13 cellular contexts compared by ENCODE assay signal in genomic region chr11:75574698-75575265, GRCh38.
A peak's percentile ranks its signal among the peaks of the same experiment; 100 is the strongest.
DNase-seq lines count a peak whose midpoint lies in the region; ATAC-seq and TF ChIP-seq lines count a peak whose summit lies in the region.
"Had no signal": no experiment of that assay in that cellular context is flagged by ENCODE, and none has a peak within 500 bp of the region (broad histone marks: within the 10 kb centered on the region; RNA-seq: fewer than 3 reads in every experiment).

No MANE protein-coding gene starts in this region.

- peak; percentile 39 for TF ChIP-seq CTCF in fibroblast of pulmonary artery (IDR thresholded peaks at IDR 0.05; ENCODE audit: low read length, missing control alignments)

- H3K36me3 Mint-ChIP-seq in stimulated activated naive B cell treated with anti-CD40 and anti-IgM and Interleukin-4, amounts not matched to agents 10 μg/mL and 1 μg/mL and 100 μg/mL, for 72 hours = peaks cover 36 to 47% of the 10 kb centered on the region in 2 donors

- H3K4me1 Mint-ChIP-seq in stimulated activated naive B cell treated with anti-CD40 and anti-IgM and Interleukin-4, amounts not matched to agents 10 μg/mL and 1 μg/mL and 100 μg/mL, for 72 hours = peaks cover 13 to 21% of the 10 kb centered on the region in 2 donors

- DNase-seq in GM03348 (ENCODE audit: low spot score) = peak; percentile 44
- no peak for DNase-seq in fibroblast of pulmonary artery (ENCODE audit: low read depth)
- no peak for DNase-seq in stimulated activated naive B cell treated with anti-CD40 and anti-IgM and Interleukin-4, amounts not matched to agents 10 μg/mL and 1 μg/mL and 100 μg/mL, for 72 hours
- no peak for DNase-seq in stimulated activated CD4-positive, alpha-beta T cell treated with anti-CD3 and anti-CD28 coated beads, Interleukin-4, amount 100 ng/mL, for 4 hours
- no peak for DNase-seq in NCI-H187 (lab: John Stamatoyannopoulos, UW)
- DNase-seq: activated CD4-positive, alpha-beta T cell treated with anti-CD3 and anti-CD28 coated beads, Interleukin-2, amount 50 U/mL, for 48 hours; activated gamma-delta T cell; MV-4-11; retina had no signal

- H3K27ac Mint-ChIP-seq in stimulated activated naive B cell treated with anti-CD40 and anti-IgM and Interleukin-4, amounts not matched to agents 10 μg/mL and 1 μg/mL and 100 μg/mL, for 72 hours = peak overlapping the region; percentile 14

- peak; percentile 45 for ATAC-seq in SK-N-SH treated with all-trans-retinoic acid at 6 μM for 48 hours
- no peak for ATAC-seq in stimulated activated naive B cell treated with anti-CD40 and anti-IgM and Interleukin-4, amounts not matched to agents 10 μg/mL and 1 μg/mL and 100 μg/mL, for 72 hours (replicated peaks)
- no peak for ATAC-seq in GM19455 (IDR thresholded peaks at IDR 0.05; ENCODE audit: unreplicated experiment)

- peaks cover 6 to 10% of the 10 kb centered on the region in 2 donors for H3K9me3 Mint-ChIP-seq in stimulated activated naive B cell treated with anti-CD40 and anti-IgM and Interleukin-4, amounts not matched to agents 10 μg/mL and 1 μg/mL and 100 μg/mL, for 72 hours
- H3K9me3 Mint-ChIP-seq: brain; T-helper 1 cell treated with Interleukin-12 subunit alpha and Interleukin-12 subunit beta and Interleukin-4 antibody, amounts not matched to agents 30 μg/mL and 1 μg/mL, for 36 hours had no signal

- no peak overlapping the region for H3K4me3 ChIP-seq in fibroblast of pulmonary artery (replicated peaks; ENCODE audit: low read depth, low read length)

- no peak overlapping the region for H3K4me3 Mint-ChIP-seq in stimulated activated naive B cell treated with anti-CD40 and anti-IgM and Interleukin-4, amounts not matched to agents 10 μg/mL and 1 μg/mL and 100 μg/mL, for 72 hours
- H3K4me3 Mint-ChIP-seq: T-helper 1 cell treated with Interleukin-12 subunit alpha and Interleukin-12 subunit beta and Interleukin-4 antibody, amounts not matched to agents 30 μg/mL and 1 μg/mL, for 36 hours had no signal

- no peaks in the 10 kb centered on the region for H3K27me3 Mint-ChIP-seq in stimulated activated naive B cell treated with anti-CD40 and anti-IgM and Interleukin-4, amounts not matched to agents 10 μg/mL and 1 μg/mL and 100 μg/mL, for 72 hours

TF ChIP-seq in SK-N-SH treated with all-trans-retinoic acid at 6 μM for 48 hours, 23 proteins besides CTCF, POLR2A, EP300 and RAD21:
- no peak for TF ChIP-seq ZNF8 (CRISPR knock-in tag; IDR thresholded peaks at IDR 0.05)
- no peak for TF ChIP-seq TOX (CRISPR knock-in tag; IDR thresholded peaks at IDR 0.05; ENCODE audit: borderline replicate concordance)
- TF ChIP-seq ZFP30 (CRISPR knock-in tag; IDR thresholded peaks at IDR 0.05) = no peak
- no peak for TF ChIP-seq BACH2 (CRISPR knock-in tag; IDR thresholded peaks at IDR 0.05; ENCODE audit: borderline replicate concordance)
TF ChIP-seq in SK-N-SH treated with all-trans-retinoic acid at 6 μM for 48 hours: peak in this region for 0.
